8 cellular contexts compared by ENCODE assay signal in genomic region chr4:118033148-118034060, GRCh38. TPM values are rescaled to one million over a fixed set of nuclear protein-coding genes. Genes with fewer than 3 reads are reported as not detected.
A peak's percentile ranks its signal among the peaks of the same experiment; 100 is the strongest.
DNase-seq lines count a peak whose midpoint lies in the region; ATAC-seq and TF ChIP-seq lines count a peak whose summit lies in the region.

No MANE protein-coding gene starts in this region.

- H3K27me3 ChIP-seq in prostate gland (replicated peaks; ENCODE audit: insufficient read depth) = no peaks in the 10 kb centered on the region

- WGBS in prostate gland = under 1% methylated on average over 43 of the region's 100 CpGs

- DNase-seq in SHP77 (lab: John Stamatoyannopoulos, UW) (peak; percentile 16 to 23), SHP77 treated with DMSO at 0.1 percent for 48 hours (lab: John Stamatoyannopoulos, UW) (no peak), NCI-H1092 treated with DMSO at 0.1 percent for 48 hours (lab: John Stamatoyannopoulos, UW) (peak; percentile 13), left ventricle myocardium superior (peak; percentile 42), prostate gland (ENCODE audit: low spot score) (peak; percentile 20), DMS79 treated with DMSO at 0.1 percent for 48 hours (lab: John Stamatoyannopoulos, UW) (no peak), mesenteric fat pad (ENCODE audit: low spot score) (no peak)
- no peak for DNase-seq in activated naive CD8-positive, alpha-beta T cell treated with anti-CD3 and anti-CD28 coated beads, Interleukin-2, amount 50 U/mL, for 24 hours

- H3K36me3 Mint-ChIP-seq in activated naive CD8-positive, alpha-beta T cell treated with anti-CD3 and anti-CD28 coated beads, Interleukin-2, amount 50 U/mL, for 24 hours (ENCODE audit: low read depth) = no peaks in the 10 kb centered on the region

- H3K27ac ChIP-seq in prostate gland = no peak overlapping the region

- intact Hi-C loops in left ventricle myocardium superior (cut with micrococcal nuclease) (no loop called here), prostate gland (cut with DNase I) (no loop called here)

- no peak overlapping the region for H3K4me3 Mint-ChIP-seq in activated naive CD8-positive, alpha-beta T cell treated with anti-CD3 and anti-CD28 coated beads, Interleukin-2, amount 50 U/mL, for 24 hours

- H3K9me3 ChIP-seq in prostate gland = no peaks in the 10 kb centered on the region

- H3K4me3 ChIP-seq in prostate gland = peak overlapping the region; percentile 28 to 38

- peak; percentile 46 for ATAC-seq in activated naive CD8-positive, alpha-beta T cell treated with anti-CD3 and anti-CD28 coated beads, Interleukin-2, amount 50 U/mL, for 24 hours
- ATAC-seq in left ventricle myocardium superior = peak; percentile 37

- H3K9me3 Mint-ChIP-seq in activated naive CD8-positive, alpha-beta T cell treated with anti-CD3 and anti-CD28 coated beads, Interleukin-2, amount 50 U/mL, for 24 hours = no peaks in the 10 kb centered on the region

- peaks cover 5% of the 10 kb centered on the region for H3K4me1 Mint-ChIP-seq in activated naive CD8-positive, alpha-beta T cell treated with anti-CD3 and anti-CD28 coated beads, Interleukin-2, amount 50 U/mL, for 24 hours

- no peak overlapping the region for H3K27ac Mint-ChIP-seq in activated naive CD8-positive, alpha-beta T cell treated with anti-CD3 and anti-CD28 coated beads, Interleukin-2, amount 50 U/mL, for 24 hours

- H3K36me3 ChIP-seq in prostate gland = no peaks in the 10 kb centered on the region

- TF ChIP-seq CTCF in prostate gland (IDR thresholded peaks at IDR 0.05) = no peak

- H3K4me1 ChIP-seq in prostate gland (replicated peaks) = no peaks in the 10 kb centered on the region

- no peak for TF ChIP-seq POLR2A in prostate gland (IDR thresholded peaks at IDR 0.05)

- peaks cover 42% of the 10 kb centered on the region for H3K27me3 Mint-ChIP-seq in activated naive CD8-positive, alpha-beta T cell treated with anti-CD3 and anti-CD28 coated beads, Interleukin-2, amount 50 U/mL, for 24 hours

RNA-seq across cellular contexts. Expression of gene NDST3, which starts 0.9 kb away (rescaled TPM):
- total RNA-seq in left ventricle myocardium superior (not detected), prostate gland (under 1 TPM in 1 of 2 donors, not detected in 1; 0.05 TPM), mesenteric fat pad (not detected)

Comparison
In these comparisons a context has a peak if more than half of its experiments do, and no peak if none do; other contexts are left out.
1. DNase-seq: peak in SHP77 (2 of 2), NCI-H1092 treated with DMSO at 0.1 percent for 48 hours (single experiment), left ventricle myocardium superior (single experiment) and prostate gland (single experiment); none in SHP77 treated with DMSO at 0.1 percent for 48 hours (single experiment), activated naive CD8-positive, alpha-beta T cell treated with anti-CD3 and anti-CD28 coated beads, Interleukin-2, amount 50 U/mL, for 24 hours (single experiment), DMS79 treated with DMSO at 0.1 percent for 48 hours (single experiment) and mesenteric fat pad (single experiment).